In genomic region chr10:132984801-132985545, GRCh38 we compare ENCODE assay signal across 25 cellular contexts. TPM values are rescaled to one million over a fixed set of nuclear protein-coding genes. Genes with fewer than 3 reads are reported as not detected.
DNase-seq lines count a peak whose midpoint lies in the region; ATAC-seq and TF ChIP-seq lines count a peak whose summit lies in the region.
"Had no signal": no experiment of that assay in that cellular context is flagged by ENCODE, and none has a peak within 500 bp of the region (broad histone marks: within the 10 kb centered on the region; RNA-seq: fewer than 3 reads in every experiment).

No MANE protein-coding gene starts in this region.

- H3K4me3 Mint-ChIP-seq in nephron progenitor cell, result no peak overlapping the region
- H3K4me3 Mint-ChIP-seq: activated naive CD8-positive, alpha-beta T cell treated with anti-CD3 and anti-CD28 coated beads for 36 hours; activated T-helper 17 cell treated with anti-CD3 and anti-CD28 coated beads, Interleukin-2, amount 50 U/mL, for 72 hours; CD4-positive, alpha-beta T cell; IgD-negative memory B cell; memory B cell had no signal

- CTCF ChIA-PET in IMR-90 (lab: Yijun Ruan, JAX), result no interaction called here

- POLR2A ChIA-PET in IMR-90 (lab: Charles Lee; ENCODE audit: unreplicated experiment), result no interaction called here

- TF ChIP-seq POLR2A in IMR-90 (IDR thresholded peaks at IDR 0.05; ENCODE audit: low read depth, low read length), result no peak

- no peak overlapping the region for H3K23ac ChIP-seq in IMR-90 (ENCODE audit: low read depth, low read length)

- no peaks in the 10 kb centered on the region for H3K36me3 Mint-ChIP-seq in nephron progenitor cell (ENCODE audit: low read depth)
- H3K36me3 Mint-ChIP-seq: activated naive CD8-positive, alpha-beta T cell treated with anti-CD3 and anti-CD28 coated beads for 36 hours; memory B cell; naive B cell had no signal

- peaks cover 23% of the 10 kb centered on the region for H3K4me1 Mint-ChIP-seq in nephron progenitor cell
- H3K4me1 Mint-ChIP-seq: activated naive CD8-positive, alpha-beta T cell treated with anti-CD3 and anti-CD28 coated beads for 36 hours; activated T-helper 17 cell treated with anti-CD3 and anti-CD28 coated beads, Interleukin-2, amount 50 U/mL, for 72 hours; IgD-negative memory B cell; memory B cell; naive B cell had no signal

- H3K27ac ChIP-seq in IMR-90 (ENCODE audit: insufficient read depth, low read length), result no peak overlapping the region
- H3K27ac ChIP-seq: HL-60, ovary, tibial artery had no signal

- H3K9me3 Mint-ChIP-seq in nephron progenitor cell, result no peaks in the 10 kb centered on the region
- H3K9me3 Mint-ChIP-seq: activated naive CD8-positive, alpha-beta T cell treated with anti-CD3 and anti-CD28 coated beads for 36 hours; activated T-helper 17 cell treated with anti-CD3 and anti-CD28 coated beads, Interleukin-2, amount 50 U/mL, for 72 hours; CD4-positive, alpha-beta T cell; IgD-negative memory B cell; memory B cell; naive B cell had no signal

- H3K4me3 ChIP-seq in IMR-90 (ENCODE audit: insufficient read depth, low read depth, low read length), result no peak overlapping the region
- H3K4me3 ChIP-seq: MG63, ovary, tibial artery had no signal

- peak overlapping the region; percentile 19 for H2AFZ ChIP-seq in IMR-90 (replicated peaks; ENCODE audit: low read length, poor library complexity)

- H4K5ac ChIP-seq in IMR-90 (ENCODE audit: low read depth, low read length), result no peak overlapping the region

- no peaks in the 10 kb centered on the region for H4K20me1 ChIP-seq in IMR-90 (ENCODE audit: insufficient read depth, low read length)

- no peaks in the 10 kb centered on the region for H3K4me1 ChIP-seq in IMR-90 (ENCODE audit: control insufficient read depth, insufficient read depth, low read length)

- H3K14ac ChIP-seq in IMR-90 (replicated peaks; ENCODE audit: low read depth, low read length), result no peak overlapping the region

- no peak overlapping the region for H4K8ac ChIP-seq in IMR-90 (ENCODE audit: low read depth in 2 of 2, low read length in 2 of 2)

- no peak overlapping the region for H2AK9ac ChIP-seq in IMR-90 (replicated peaks; ENCODE audit: low read depth, low read length, poor library complexity)

- no peak overlapping the region for H2BK120ac ChIP-seq in IMR-90 (ENCODE audit: low read depth, low read length)

- DNase-seq in EH (ENCODE audit: low read depth) (peak; percentile 53), IMR-90 (no peak), left cardiac atrium (peak; percentile 41), nephron progenitor cell (no peak), GDM1 (lab: John Stamatoyannopoulos, UW) (no peak), AG08396 (ENCODE audit: low spot score) (no peak), left colon (no peak), SIG-M5 treated with dmso at 0.1 percent for 504 hours (lab: John Stamatoyannopoulos, UW; ENCODE audit: unreplicated experiment) (no peak)
- DNase-seq: activated CD4-positive, CD25-positive, alpha-beta regulatory T cell treated with anti-CD3 and anti-CD28 coated beads, Interleukin-2, amount 50 U/mL, for 72 hours; activated naive CD8-positive, alpha-beta T cell treated with anti-CD3 and anti-CD28 coated beads for 36 hours; DMS 273 treated with DMSO at 0.1 percent for 48 hours; glutamatergic neuron; MG63; naive B cell; NCI-H1436; NCI-H526; ovary; stimulated activated naive CD8-positive, alpha-beta T cell treated with anti-CD3 and anti-CD28 coated beads, Interleukin-15, Interleukin-2, amounts not matched to agents 100 U/mL and 50 U/mL, for 24 hours; SW 1271; tibial artery had no signal

- intact Hi-C loops in IMR-90 (cut with micrococcal nuclease), result no loop called here
- intact Hi-C loops in left cardiac atrium (cut with DNase I), result no loop called here
- intact Hi-C loops in left colon (cut with DNase I, micrococcal nuclease), result no loop called here

- ATAC-seq in IMR-90 (ENCODE audit: low read depth), result no peak
- peak in 1 of 2 donors; percentile 9 for ATAC-seq in left cardiac atrium
- no peak for ATAC-seq in left colon
- ATAC-seq: activated T-helper 17 cell treated with anti-CD3 and anti-CD28 coated beads, Interleukin-2, amount 50 U/mL, for 72 hours; stimulated activated naive CD8-positive, alpha-beta T cell treated with anti-CD3 and anti-CD28 coated beads, Interleukin-15, Interleukin-2, amounts not matched to agents 100 U/mL and 50 U/mL, for 24 hours had no signal

- H3K56ac ChIP-seq in IMR-90 (ENCODE audit: extremely low read depth, insufficient read depth, low read length), result no peak overlapping the region

- no peak for TF ChIP-seq RAD21 in IMR-90 (IDR thresholded peaks at IDR 0.05; ENCODE audit: low read length)

- H3K4me2 ChIP-seq in IMR-90 (ENCODE audit: low read depth, low read length), result no peak overlapping the region

- peaks cover 33% of the 10 kb centered on the region for H3K27me3 Mint-ChIP-seq in nephron progenitor cell (ENCODE audit: low read depth, poor library complexity)
- H3K27me3 Mint-ChIP-seq: CD4-positive, alpha-beta T cell; IgD-negative memory B cell had no signal

- H2BK15ac ChIP-seq in IMR-90 (ENCODE audit: low read depth, low read length), result no peak overlapping the region

- H3K79me1 ChIP-seq in IMR-90 (ENCODE audit: low read depth in 1 of 2, low read length in 2 of 2), result no peaks in the 10 kb centered on the region

- H3K36me3 ChIP-seq in IMR-90 (ENCODE audit: control insufficient read depth, insufficient read depth, low read length), result no peaks in the 10 kb centered on the region
- H3K36me3 ChIP-seq: MG63, ovary, tibial artery had no signal

- no peak overlapping the region for H3K9ac ChIP-seq in IMR-90 (ENCODE audit: low read depth, low read length)

- TF ChIP-seq CTCF in IMR-90 (conservative IDR thresholded peaks at IDR 0.05; ENCODE audit: low read depth, low read length) (no peak), nephron progenitor cell (IDR thresholded peaks at IDR 0.05) (no peak)

- H3K4ac ChIP-seq in IMR-90 (ENCODE audit: low read depth, low read length), result no peak overlapping the region

- no peak overlapping the region for H3K18ac ChIP-seq in IMR-90 (ENCODE audit: low read depth, low read length)

- H2BK5ac ChIP-seq in IMR-90 (ENCODE audit: low read depth, low read length, poor library complexity, severe bottlenecking), result no peak overlapping the region

- H3K27ac Mint-ChIP-seq in nephron progenitor cell, result peak overlapping the region; percentile 42
- H3K27ac Mint-ChIP-seq: activated naive CD8-positive, alpha-beta T cell treated with anti-CD3 and anti-CD28 coated beads for 36 hours; activated T-helper 17 cell treated with anti-CD3 and anti-CD28 coated beads, Interleukin-2, amount 50 U/mL, for 72 hours; CD4-positive, alpha-beta T cell; memory B cell had no signal

- WGBS in IMR-90 (ENCODE audit: extremely low coverage in 2 of 2, insufficient read length in 1 of 2), 2 experiments, result 88% methylated on average over 5 of the region's 26 CpGs; no CpG with 5 or more reads in 1 of the 2 experiments

- in situ Hi-C loops in IMR-90 (cut with MboI; ENCODE audit: low sequenced_read_pairs), result no loop called here

- no TSS peak for BruUV-seq in IMR-90 (replicated peaks; lab: Mats Ljungman, UMichigan)

- no peaks in the 10 kb centered on the region for H3K9me3 ChIP-seq in IMR-90 (ENCODE audit: control insufficient read depth, insufficient read depth, low read length)
- H3K9me3 ChIP-seq: MG63, ovary, tibial artery had no signal

- no peak overlapping the region for H4K91ac ChIP-seq in IMR-90 (ENCODE audit: insufficient read depth, low read depth, low read length)

- H2BK20ac ChIP-seq in IMR-90 (ENCODE audit: low read depth, low read length), result no peak overlapping the region

- no peak overlapping the region for H2AK5ac ChIP-seq in IMR-90 (ENCODE audit: low read depth, low read length)

- peaks cover 3% of the 10 kb centered on the region; the same call in 1 of the 2 replicates for H3K27me3 ChIP-seq in IMR-90 (ENCODE audit: control insufficient read depth, insufficient read depth, low read length)
- H3K27me3 ChIP-seq: MG63, ovary had no signal

- no peaks in the 10 kb centered on the region for H3K9me1 ChIP-seq in IMR-90 (ENCODE audit: insufficient read depth, low read length)

- dilution Hi-C loops in IMR-90 (cut with HindIII; ENCODE audit: low sequenced_read_pairs, unreplicated experiment), result no loop called here

TF ChIP-seq in IMR-90, 13 proteins besides CTCF, POLR2A, EP300 and RAD21 (continues in another document):
- TF ChIP-seq, protein P1, sequence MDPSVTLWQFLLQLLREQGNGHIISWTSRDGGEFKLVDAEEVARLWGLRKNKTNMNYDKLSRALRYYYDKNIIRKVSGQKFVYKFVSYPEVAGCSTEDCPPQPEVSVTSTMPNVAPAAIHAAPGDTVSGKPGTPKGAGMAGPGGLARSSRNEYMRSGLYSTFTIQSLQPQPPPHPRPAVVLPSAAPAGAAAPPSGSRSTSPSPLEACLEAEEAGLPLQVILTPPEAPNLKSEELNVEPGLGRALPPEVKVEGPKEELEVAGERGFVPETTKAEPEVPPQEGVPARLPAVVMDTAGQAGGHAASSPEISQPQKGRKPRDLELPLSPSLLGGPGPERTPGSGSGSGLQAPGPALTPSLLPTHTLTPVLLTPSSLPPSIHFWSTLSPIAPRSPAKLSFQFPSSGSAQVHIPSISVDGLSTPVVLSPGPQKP (IDR thresholded peaks at IDR 0.05; ENCODE audit: borderline replicate concordance, low read depth, low read length), result no peak
- TF ChIP-seq FOS (IDR thresholded peaks at IDR 0.05; ENCODE audit: low read depth, low read length) (no peak), CEBPB (IDR thresholded peaks at IDR 0.05; ENCODE audit: low read depth, low read length) (no peak), CHD1 (IDR thresholded peaks at IDR 0.05; ENCODE audit: low read depth, low read length) (no peak), MAFK (IDR thresholded peaks at IDR 0.05; ENCODE audit: low read depth, low read length) (no peak), MXI1 (IDR thresholded peaks at IDR 0.05; ENCODE audit: borderline replicate concordance, low read depth, low read length) (no peak), NFE2L2 (IDR thresholded peaks at IDR 0.05; ENCODE audit: low read depth, low read length) (no peak), BHLHE40 (IDR thresholded peaks at IDR 0.05; ENCODE audit: low read depth, low read length) (no peak), RFX5 (IDR thresholded peaks at IDR 0.05; ENCODE audit: low read depth, low read length) (no peak), SMC3 (IDR thresholded peaks at IDR 0.05; ENCODE audit: low read depth, low read length) (no peak)
- TF ChIP-seq, protein P2, sequence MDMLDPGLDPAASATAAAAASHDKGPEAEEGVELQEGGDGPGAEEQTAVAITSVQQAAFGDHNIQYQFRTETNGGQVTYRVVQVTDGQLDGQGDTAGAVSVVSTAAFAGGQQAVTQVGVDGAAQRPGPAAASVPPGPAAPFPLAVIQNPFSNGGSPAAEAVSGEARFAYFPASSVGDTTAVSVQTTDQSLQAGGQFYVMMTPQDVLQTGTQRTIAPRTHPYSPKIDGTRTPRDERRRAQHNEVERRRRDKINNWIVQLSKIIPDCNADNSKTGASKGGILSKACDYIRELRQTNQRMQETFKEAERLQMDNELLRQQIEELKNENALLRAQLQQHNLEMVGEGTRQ (IDR thresholded peaks at IDR 0.05; ENCODE audit: low read depth, low read length), result no peak

RNA-seq across cellular contexts. Expression of gene CFAP46, which starts 42.6 kb away (rescaled TPM):
- 1.3 and 1.7 TPM in 2 replicates for total RNA-seq in IMR-90 (2012; rRNA removed)
- 1.6 and 1.8 TPM in 2 replicates for polyA plus RNA-seq in IMR-90 (2012; rRNA removed)
- 1.0 and 1.3 TPM in 2 replicates for polyA plus RNA-seq in IMR-90 (2012; cell fraction: cytosol; rRNA removed)
- polyA plus RNA-seq in IMR-90 (2012; cell fraction: nucleus; rRNA removed; ENCODE audit: low replicate concordance), result 1.0 and 1.8 TPM in 2 replicates
- 1 to 10 TPM; 1.2 to 1.7 TPM for total RNA-seq in left cardiac atrium
- total RNA-seq in left colon, result under 1 TPM in 1 of 2 donors, not detected in 1; 0.37 TPM
- total RNA-seq: activated T-helper 17 cell treated with anti-CD3 and anti-CD28 coated beads, Interleukin-2, amount 50 U/mL, for 72 hours; CD4-positive, alpha-beta T cell had no signal
- polyA plus RNA-seq: IgD-negative memory B cell had no signal

Comparison
In these comparisons a context has a peak if more than half of its experiments do, and no peak if none do; other contexts are left out.
1. DNase-seq: peak in EH (single experiment) and left cardiac atrium (single experiment); none in IMR-90 (single experiment), nephron progenitor cell (single experiment), GDM1 (single experiment), AG08396 (single experiment), left colon (0 of 2) and SIG-M5 treated with dmso at 0.1 percent for 504 hours (single experiment).